ENCODE assay signal across 11 cellular contexts in the genomic region with DNA sequence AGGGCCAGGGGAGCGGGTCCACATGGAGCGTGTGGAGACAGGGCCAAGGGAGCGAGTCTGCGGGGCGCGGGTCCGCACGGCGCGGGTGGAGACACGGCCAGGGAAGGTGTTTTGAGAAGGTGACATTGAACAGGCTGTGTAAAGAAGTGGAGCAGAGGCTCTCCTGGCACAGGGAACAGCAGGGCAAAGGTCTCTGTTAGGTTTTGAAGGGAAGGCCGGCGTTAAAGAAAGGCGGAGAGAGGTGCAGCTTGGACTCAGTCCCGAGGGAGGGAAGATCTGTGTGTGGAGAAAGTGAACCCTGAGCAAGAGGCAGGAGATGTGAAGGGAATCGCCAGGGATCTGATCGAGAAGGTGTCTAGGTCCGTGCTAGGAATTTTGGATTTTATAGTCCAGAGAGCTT. TPM values are rescaled to one million over a fixed set of nuclear protein-coding genes. Genes with fewer than 3 reads are reported as not detected.
DNase-seq lines count a peak whose midpoint lies in the region; ATAC-seq and TF ChIP-seq lines count a peak whose summit lies in the region.
"Had no signal": no experiment of that assay in that cellular context is flagged by ENCODE, and none has a peak within 500 bp of the region (broad histone marks: within the 10 kb centered on the region; RNA-seq: fewer than 3 reads in every experiment).

No MANE protein-coding gene starts in this region.

- H3K4me3 ChIP-seq in NT2/D1 (ENCODE audit: insufficient read length, low read depth) (peak overlapping the region; percentile 12), endodermal cell (ENCODE audit: low read length) (peak overlapping the region; percentile 55), neuronal stem cell (ENCODE audit: low read length in 2 of 2) (peak overlapping the region; percentile 23 to 28)

- H3K14ac ChIP-seq in neuronal stem cell (ENCODE audit: low read length), result no peak overlapping the region

- H3K79me1 ChIP-seq in neuronal stem cell (ENCODE audit: low read depth, low read length), result peaks cover 7% of the 10 kb centered on the region

- peak overlapping the region; percentile 55 for H3K4me3 Mint-ChIP-seq in endodermal cell

- H2AFZ ChIP-seq in neuronal stem cell (ENCODE audit: low read length), result no peak overlapping the region

- H4K91ac ChIP-seq in neuronal stem cell (ENCODE audit: low read depth, low read length, poor library complexity), result no peak overlapping the region

- H3K4me1 ChIP-seq in NT2/D1 (ENCODE audit: insufficient read depth, insufficient read length) (no peaks in the 10 kb centered on the region), endodermal cell (ENCODE audit: control insufficient read depth, insufficient read depth, low read length) (peaks cover 2% of the 10 kb centered on the region), neuronal stem cell (ENCODE audit: control insufficient read depth in 2 of 2, insufficient read depth in 1 of 2, low read depth in 1 of 2, low read length in 2 of 2) (peaks cover 0 to 9% of the 10 kb centered on the region in 2 donors)

- peak overlapping the region; percentile 15 for H3K9ac ChIP-seq in NT2/D1 (ENCODE audit: insufficient read length, low read depth)
- no peak overlapping the region for H3K9ac ChIP-seq in endodermal cell (ENCODE audit: extremely low read depth, low read length, poor library complexity, severe bottlenecking)
- no peak overlapping the region for H3K9ac ChIP-seq in neuronal stem cell (ENCODE audit: low read depth, low read length, poor library complexity)

- no peak overlapping the region for H3K23ac ChIP-seq in neuronal stem cell (ENCODE audit: low read depth, low read length, poor library complexity)

- peaks cover 9% of the 10 kb centered on the region for H3K27me3 Mint-ChIP-seq in endodermal cell (ENCODE audit: insufficient read depth)

- peaks cover 17% of the 10 kb centered on the region for H3K4me1 Mint-ChIP-seq in endodermal cell

- H3K4me2 ChIP-seq in neuronal stem cell (ENCODE audit: insufficient read depth, low read length, poor library complexity, severe bottlenecking), result no peak overlapping the region

- no peak for TF ChIP-seq CTCF in endodermal cell (conservative IDR thresholded peaks at IDR 0.05)

- no peaks in the 10 kb centered on the region for H3K9me3 Mint-ChIP-seq in endodermal cell

- no peak for ATAC-seq in GM19035 (IDR thresholded peaks at IDR 0.05; ENCODE audit: unreplicated experiment)
- ATAC-seq in GM18870 (IDR thresholded peaks at IDR 0.05; ENCODE audit: unreplicated experiment), result no peak

- H3K36me3 ChIP-seq in NT2/D1 (ENCODE audit: insufficient read depth, insufficient read length, low read length), result peaks cover 26% of the 10 kb centered on the region
- H3K36me3 ChIP-seq in endodermal cell (ENCODE audit: control insufficient read depth, insufficient read depth, low read length), result peaks cover 25% of the 10 kb centered on the region
- peaks cover 7 to 35% of the 10 kb centered on the region in 2 donors for H3K36me3 ChIP-seq in neuronal stem cell (replicated peaks in 1 of 2; ENCODE audit: control insufficient read depth in 2 of 2, insufficient read depth in 2 of 2, low read length in 2 of 2)

- H2AK5ac ChIP-seq in neuronal stem cell (ENCODE audit: low read depth, low read length), result no peak overlapping the region

- H4K8ac ChIP-seq in neuronal stem cell (ENCODE audit: low read depth, low read length), result no peak overlapping the region

- H3K9me3 ChIP-seq in NT2/D1 (ENCODE audit: insufficient read depth, low read length) (no peaks in the 10 kb centered on the region), endodermal cell (ENCODE audit: control insufficient read depth, low read length) (no peaks in the 10 kb centered on the region), neuronal stem cell (replicated peaks in 1 of 2; ENCODE audit: control insufficient read depth in 2 of 2, insufficient read depth in 1 of 2, low read depth in 1 of 2, low read length in 2 of 2) (peaks cover 0 to 4% of the 10 kb centered on the region in 2 donors)

- H3K4ac ChIP-seq in neuronal stem cell (ENCODE audit: low read length), result no peak overlapping the region

- 57 to 67% methylated on average over 17 to 18 of the region's 18 CpGs for WGBS in endodermal cell (ENCODE audit: insufficient coverage in 1 of 2, insufficient read length in 1 of 2), 2 experiments
- no CpG with 5 or more reads among the region's 18 CpGs for WGBS in neuronal stem cell (ENCODE audit: extremely low coverage in 2 of 2, insufficient read length in 2 of 2, insufficient replicate concordance in 1 of 2), 2 donors

- no peak overlapping the region for H3K27ac Mint-ChIP-seq in endodermal cell

- DNase-seq in DMS53 (lab: John Stamatoyannopoulos, UW) (peak; percentile 32), DMS53 treated with DMSO at 0.1 percent for 48 hours (lab: John Stamatoyannopoulos, UW; ENCODE audit: unreplicated experiment) (no peak), NT2/D1 (ENCODE audit: low read depth, low spot score) (no peak), endodermal cell (peak; percentile 68), neuronal stem cell (ENCODE audit: low spot score) (no peak)
- DNase-seq in stimulated activated naive CD4-positive, alpha-beta T cell treated with Interleukin-2 at 50 U/mL for 16 hours (lab: John Stamatoyannopoulos, UW), result no peak
- DNase-seq: activated CD8-positive, alpha-beta memory T cell treated with anti-CD3 and anti-CD28 coated beads, Interleukin-2, amount 50 U/mL, for 48 hours; erythroblast; MM.1S had no signal

- H3K36me3 Mint-ChIP-seq in endodermal cell (ENCODE audit: low read depth), result peaks cover 24% of the 10 kb centered on the region

- H2BK15ac ChIP-seq in neuronal stem cell (ENCODE audit: low read length), result no peak overlapping the region

- H2BK5ac ChIP-seq in neuronal stem cell (ENCODE audit: low read length), result no peak overlapping the region

- H3K27me3 ChIP-seq in NT2/D1 (ENCODE audit: insufficient read depth, insufficient read length), result peaks cover 19% of the 10 kb centered on the region
- no peaks in the 10 kb centered on the region for H3K27me3 ChIP-seq in endodermal cell (ENCODE audit: control insufficient read depth, insufficient read depth, low read length, poor library complexity, severe bottlenecking)
- peaks cover 0 to 4% (median 0%) of the 10 kb centered on the region in 3 experiments for H3K27me3 ChIP-seq in neuronal stem cell (ENCODE audit: control insufficient read depth in 3 of 3, insufficient read depth in 3 of 3, low read depth in 1 of 3, low read length in 3 of 3)

- no peak overlapping the region for H3K18ac ChIP-seq in neuronal stem cell (ENCODE audit: low read length)

- no peak overlapping the region for H3K27ac ChIP-seq in endodermal cell (ENCODE audit: low read depth, low read length)
- no peak overlapping the region for H3K27ac ChIP-seq in neuronal stem cell (replicated peaks; ENCODE audit: low read length)

- H2BK12ac ChIP-seq in neuronal stem cell (ENCODE audit: low read length), result no peak overlapping the region

- no peak overlapping the region for H2BK120ac ChIP-seq in neuronal stem cell (ENCODE audit: low read depth, low read length)

RNA-seq across cellular contexts. Expression of gene PXMP2, which starts 1.8 kb away (rescaled TPM):
- total RNA-seq in endodermal cell, result 10 to 100 TPM; 26.7 to 27.0 TPM
- 19.2 TPM for polyA plus RNA-seq in endodermal cell (2013, experiment 1 of 2)
- polyA plus RNA-seq in endodermal cell (2013, experiment 2 of 2), result 22.2 TPM
- polyA plus RNA-seq in neuronal stem cell (2013, experiment 1 of 2), result 19.8 TPM
- polyA plus RNA-seq in neuronal stem cell (2013, experiment 2 of 2), result 22.6 TPM

RNA-seq across cellular contexts. Expression of gene POLE, which starts 2.1 kb away (rescaled TPM):
- 100 to 1,000 TPM; 165 to 212 TPM for total RNA-seq in endodermal cell
- polyA plus RNA-seq in endodermal cell (2013, experiment 1 of 2), result 85.3 TPM
- polyA plus RNA-seq in endodermal cell (2013, experiment 2 of 2), result 81.7 TPM
- 34.0 TPM for polyA plus RNA-seq in neuronal stem cell (2013, experiment 1 of 2)
- polyA plus RNA-seq in neuronal stem cell (2013, experiment 2 of 2), result 33.7 TPM

RNA-seq across cellular contexts. Expression of gene PGAM5, which starts 21.4 kb away (rescaled TPM):
- total RNA-seq in endodermal cell, result 10 to 100 TPM; 60.2 to 64.3 TPM
- 34.9 TPM for polyA plus RNA-seq in endodermal cell (2013, experiment 1 of 2)
- 37.3 TPM for polyA plus RNA-seq in endodermal cell (2013, experiment 2 of 2)
- 33.9 TPM for polyA plus RNA-seq in neuronal stem cell (2013, experiment 1 of 2)
- 34.5 TPM for polyA plus RNA-seq in neuronal stem cell (2013, experiment 2 of 2)

Comparison
In these comparisons a context has a peak if more than half of its experiments do, and no peak if none do; other contexts are left out.
1. DNase-seq: peak in DMS53 (single experiment) and endodermal cell (single experiment); none in DMS53 treated with DMSO at 0.1 percent for 48 hours (single experiment), NT2/D1 (single experiment), neuronal stem cell (single experiment) and stimulated activated naive CD4-positive, alpha-beta T cell treated with Interleukin-2 at 50 U/mL for 16 hours (single experiment).
2. Peak in every context shown above with its lines, with median percentiles within 50 percentile points of each other: H3K4me3 ChIP-seq.